ENCODE assay signal across 2 cellular contexts in the genomic region with DNA sequence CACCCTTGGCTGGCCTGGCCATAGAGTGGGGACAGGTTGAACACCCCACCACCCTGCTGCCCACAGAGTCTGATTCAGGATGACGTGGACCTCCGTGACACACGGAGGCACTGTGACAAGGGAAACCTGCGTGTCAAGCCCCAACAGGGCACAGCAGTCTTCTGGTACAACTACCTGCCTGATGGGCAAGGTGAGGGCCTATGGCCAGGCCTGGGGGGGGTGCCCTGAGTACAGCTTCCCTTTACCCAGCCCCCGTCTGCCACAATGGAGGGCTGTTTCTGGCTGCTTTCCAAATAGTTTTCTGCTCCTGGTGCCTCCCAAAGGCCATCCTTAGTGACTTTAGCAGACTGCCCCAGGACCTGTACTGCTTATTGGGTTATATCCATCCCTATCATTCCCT.
TF ChIP-seq lines count a peak whose summit lies in the region.

No MANE protein-coding gene starts in this region.

TF ChIP-seq in SK-N-SH, 30 proteins besides CTCF, POLR2A, EP300 and RAD21:
- TF ChIP-seq, protein P1, sequence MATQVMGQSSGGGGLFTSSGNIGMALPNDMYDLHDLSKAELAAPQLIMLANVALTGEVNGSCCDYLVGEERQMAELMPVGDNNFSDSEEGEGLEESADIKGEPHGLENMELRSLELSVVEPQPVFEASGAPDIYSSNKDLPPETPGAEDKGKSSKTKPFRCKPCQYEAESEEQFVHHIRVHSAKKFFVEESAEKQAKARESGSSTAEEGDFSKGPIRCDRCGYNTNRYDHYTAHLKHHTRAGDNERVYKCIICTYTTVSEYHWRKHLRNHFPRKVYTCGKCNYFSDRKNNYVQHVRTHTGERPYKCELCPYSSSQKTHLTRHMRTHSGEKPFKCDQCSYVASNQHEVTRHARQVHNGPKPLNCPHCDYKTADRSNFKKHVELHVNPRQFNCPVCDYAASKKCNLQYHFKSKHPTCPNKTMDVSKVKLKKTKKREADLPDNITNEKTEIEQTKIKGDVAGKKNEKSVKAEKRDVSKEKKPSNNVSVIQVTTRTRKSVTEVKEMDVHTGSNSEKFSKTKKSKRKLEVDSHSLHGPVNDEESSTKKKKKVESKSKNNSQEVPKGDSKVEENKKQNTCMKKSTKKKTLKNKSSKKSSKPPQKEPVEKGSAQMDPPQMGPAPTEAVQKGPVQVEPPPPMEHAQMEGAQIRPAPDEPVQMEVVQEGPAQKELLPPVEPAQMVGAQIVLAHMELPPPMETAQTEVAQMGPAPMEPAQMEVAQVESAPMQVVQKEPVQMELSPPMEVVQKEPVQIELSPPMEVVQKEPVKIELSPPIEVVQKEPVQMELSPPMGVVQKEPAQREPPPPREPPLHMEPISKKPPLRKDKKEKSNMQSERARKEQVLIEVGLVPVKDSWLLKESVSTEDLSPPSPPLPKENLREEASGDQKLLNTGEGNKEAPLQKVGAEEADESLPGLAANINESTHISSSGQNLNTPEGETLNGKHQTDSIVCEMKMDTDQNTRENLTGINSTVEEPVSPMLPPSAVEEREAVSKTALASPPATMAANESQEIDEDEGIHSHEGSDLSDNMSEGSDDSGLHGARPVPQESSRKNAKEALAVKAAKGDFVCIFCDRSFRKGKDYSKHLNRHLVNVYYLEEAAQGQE (IDR thresholded peaks at IDR 0.05; ENCODE audit: low read depth, low read length): no peak
- TF ChIP-seq JUND (IDR thresholded peaks at IDR 0.05) (no peak), TEAD4 (IDR thresholded peaks at IDR 0.05; ENCODE audit: borderline replicate concordance, insufficient read depth) (no peak), MXI1 (IDR thresholded peaks at IDR 0.05; ENCODE audit: low read depth, low read length) (no peak), FOXM1 (IDR thresholded peaks at IDR 0.05; ENCODE audit: low read depth) (no peak), RXRA (IDR thresholded peaks at IDR 0.05; ENCODE audit: borderline replicate concordance, low read depth) (no peak)
- TF ChIP-seq, protein P2, sequence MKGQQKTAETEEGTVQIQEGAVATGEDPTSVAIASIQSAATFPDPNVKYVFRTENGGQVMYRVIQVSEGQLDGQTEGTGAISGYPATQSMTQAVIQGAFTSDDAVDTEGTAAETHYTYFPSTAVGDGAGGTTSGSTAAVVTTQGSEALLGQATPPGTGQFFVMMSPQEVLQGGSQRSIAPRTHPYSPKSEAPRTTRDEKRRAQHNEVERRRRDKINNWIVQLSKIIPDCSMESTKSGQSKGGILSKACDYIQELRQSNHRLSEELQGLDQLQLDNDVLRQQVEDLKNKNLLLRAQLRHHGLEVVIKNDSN (IDR thresholded peaks at IDR 0.05; ENCODE audit: borderline replicate concordance, low read depth): no peak
- TF ChIP-seq, protein P3, sequence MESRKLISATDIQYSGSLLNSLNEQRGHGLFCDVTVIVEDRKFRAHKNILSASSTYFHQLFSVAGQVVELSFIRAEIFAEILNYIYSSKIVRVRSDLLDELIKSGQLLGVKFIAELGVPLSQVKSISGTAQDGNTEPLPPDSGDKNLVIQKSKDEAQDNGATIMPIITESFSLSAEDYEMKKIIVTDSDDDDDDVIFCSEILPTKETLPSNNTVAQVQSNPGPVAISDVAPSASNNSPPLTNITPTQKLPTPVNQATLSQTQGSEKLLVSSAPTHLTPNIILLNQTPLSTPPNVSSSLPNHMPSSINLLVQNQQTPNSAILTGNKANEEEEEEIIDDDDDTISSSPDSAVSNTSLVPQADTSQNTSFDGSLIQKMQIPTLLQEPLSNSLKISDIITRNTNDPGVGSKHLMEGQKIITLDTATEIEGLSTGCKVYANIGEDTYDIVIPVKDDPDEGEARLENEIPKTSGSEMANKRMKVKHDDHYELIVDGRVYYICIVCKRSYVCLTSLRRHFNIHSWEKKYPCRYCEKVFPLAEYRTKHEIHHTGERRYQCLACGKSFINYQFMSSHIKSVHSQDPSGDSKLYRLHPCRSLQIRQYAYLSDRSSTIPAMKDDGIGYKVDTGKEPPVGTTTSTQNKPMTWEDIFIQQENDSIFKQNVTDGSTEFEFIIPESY (IDR thresholded peaks at IDR 0.05; ENCODE audit: borderline replicate concordance, low read depth): no peak

TF ChIP-seq in SK-N-SH treated with all-trans-retinoic acid at 6 μM for 48 hours, 23 proteins besides CTCF, POLR2A, EP300 and RAD21 (continued from another document):
- TF ChIP-seq, protein P4, sequence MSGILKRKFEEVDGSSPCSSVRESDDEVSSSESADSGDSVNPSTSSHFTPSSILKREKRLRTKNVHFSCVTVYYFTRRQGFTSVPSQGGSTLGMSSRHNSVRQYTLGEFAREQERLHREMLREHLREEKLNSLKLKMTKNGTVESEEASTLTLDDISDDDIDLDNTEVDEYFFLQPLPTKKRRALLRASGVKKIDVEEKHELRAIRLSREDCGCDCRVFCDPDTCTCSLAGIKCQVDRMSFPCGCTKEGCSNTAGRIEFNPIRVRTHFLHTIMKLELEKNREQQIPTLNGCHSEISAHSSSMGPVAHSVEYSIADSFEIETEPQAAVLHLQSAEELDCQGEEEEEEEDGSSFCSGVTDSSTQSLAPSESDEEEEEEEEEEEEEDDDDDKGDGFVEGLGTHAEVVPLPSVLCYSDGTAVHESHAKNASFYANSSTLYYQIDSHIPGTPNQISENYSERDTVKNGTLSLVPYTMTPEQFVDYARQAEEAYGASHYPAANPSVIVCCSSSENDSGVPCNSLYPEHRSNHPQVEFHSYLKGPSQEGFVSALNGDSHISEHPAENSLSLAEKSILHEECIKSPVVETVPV (CRISPR knock-in tag; IDR thresholded peaks at IDR 0.05): no peak
- TF ChIP-seq, protein P5, sequence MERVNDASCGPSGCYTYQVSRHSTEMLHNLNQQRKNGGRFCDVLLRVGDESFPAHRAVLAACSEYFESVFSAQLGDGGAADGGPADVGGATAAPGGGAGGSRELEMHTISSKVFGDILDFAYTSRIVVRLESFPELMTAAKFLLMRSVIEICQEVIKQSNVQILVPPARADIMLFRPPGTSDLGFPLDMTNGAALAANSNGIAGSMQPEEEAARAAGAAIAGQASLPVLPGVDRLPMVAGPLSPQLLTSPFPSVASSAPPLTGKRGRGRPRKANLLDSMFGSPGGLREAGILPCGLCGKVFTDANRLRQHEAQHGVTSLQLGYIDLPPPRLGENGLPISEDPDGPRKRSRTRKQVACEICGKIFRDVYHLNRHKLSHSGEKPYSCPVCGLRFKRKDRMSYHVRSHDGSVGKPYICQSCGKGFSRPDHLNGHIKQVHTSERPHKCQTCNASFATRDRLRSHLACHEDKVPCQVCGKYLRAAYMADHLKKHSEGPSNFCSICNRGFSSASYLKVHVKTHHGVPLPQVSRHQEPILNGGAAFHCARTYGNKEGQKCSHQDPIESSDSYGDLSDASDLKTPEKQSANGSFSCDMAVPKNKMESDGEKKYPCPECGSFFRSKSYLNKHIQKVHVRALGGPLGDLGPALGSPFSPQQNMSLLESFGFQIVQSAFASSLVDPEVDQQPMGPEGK (CRISPR knock-in tag; IDR thresholded peaks at IDR 0.05; ENCODE audit: borderline replicate concordance): no peak
- TF ChIP-seq, protein P6, sequence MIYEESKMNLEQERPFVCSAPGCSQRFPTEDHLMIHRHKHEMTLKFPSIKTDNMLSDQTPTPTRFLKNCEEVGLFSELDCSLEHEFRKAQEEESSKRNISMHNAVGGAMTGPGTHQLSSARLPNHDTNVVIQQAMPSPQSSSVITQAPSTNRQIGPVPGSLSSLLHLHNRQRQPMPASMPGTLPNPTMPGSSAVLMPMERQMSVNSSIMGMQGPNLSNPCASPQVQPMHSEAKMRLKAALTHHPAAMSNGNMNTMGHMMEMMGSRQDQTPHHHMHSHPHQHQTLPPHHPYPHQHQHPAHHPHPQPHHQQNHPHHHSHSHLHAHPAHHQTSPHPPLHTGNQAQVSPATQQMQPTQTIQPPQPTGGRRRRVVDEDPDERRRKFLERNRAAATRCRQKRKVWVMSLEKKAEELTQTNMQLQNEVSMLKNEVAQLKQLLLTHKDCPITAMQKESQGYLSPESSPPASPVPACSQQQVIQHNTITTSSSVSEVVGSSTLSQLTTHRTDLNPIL (CRISPR knock-in tag; IDR thresholded peaks at IDR 0.05; ENCODE audit: low read depth): no peak
